9 cellular contexts compared by ENCODE assay signal in genomic region chr17:50421308-50422031, GRCh38. TPM values are rescaled to one million over a fixed set of nuclear protein-coding genes. Genes with fewer than 3 reads are reported as not detected.
DNase-seq lines count a peak whose midpoint lies in the region; FAIRE-seq and TF ChIP-seq lines count a peak whose summit lies in the region.
"Had no signal": no experiment of that assay in that cellular context is flagged by ENCODE, and none has a peak within 500 bp of the region (broad histone marks: within the 10 kb centered on the region; RNA-seq: fewer than 3 reads in every experiment).

No MANE protein-coding gene starts in this region.

- peaks cover 6% of the 10 kb centered on the region for H3K9me3 Mint-ChIP-seq in mesothelial cell of epicardium

- H3K27ac Mint-ChIP-seq in mesothelial cell of epicardium, result peak overlapping the region; percentile 86

- DNase-seq in AG10803 (ENCODE audit: low read depth) (peak; percentile 49), astrocyte of the hippocampus (ENCODE audit: low read depth, low spot score) (peak; percentile 15), mesothelial cell of epicardium (ENCODE audit: low spot score in 2 of 2, unreplicated experiment in 2 of 2) (no peak), 8988T (no peak), NCI-H510A treated with DMSO at 0.1 percent for 48 hours (lab: John Stamatoyannopoulos, UW) (no peak), HTR-8/SVneo (ENCODE audit: insufficient read length, low spot score) (no peak), NCI-H187 (lab: John Stamatoyannopoulos, UW) (no peak)
- DNase-seq in Jurkat, Clone E6-1 (ENCODE audit: low read depth, low spot score), result peak; percentile 41

- H3K27me3 Mint-ChIP-seq in mesothelial cell of epicardium (ENCODE audit: low read depth), result no peaks in the 10 kb centered on the region

- peaks cover 29% of the 10 kb centered on the region for H3K4me1 Mint-ChIP-seq in mesothelial cell of epicardium

- FAIRE-seq in HTR-8/SVneo (lab: Jason Lieb, UNC), result no peak

- no peaks in the 10 kb centered on the region for H3K36me3 Mint-ChIP-seq in mesothelial cell of epicardium

- H3K4me3 ChIP-seq in AG10803 (ENCODE audit: low read length), result peak overlapping the region; percentile 14
- H3K4me3 ChIP-seq in Jurkat, Clone E6-1 (ENCODE audit: low read length), result peak overlapping the region; percentile 30

- no peak for TF ChIP-seq CTCF in AG10803 (conservative IDR thresholded peaks at IDR 0.05; ENCODE audit: low read length)
- TF ChIP-seq CTCF in mesothelial cell of epicardium (IDR thresholded peaks at IDR 0.05; ENCODE audit: unreplicated experiment), result no peak

- H3K4me3 Mint-ChIP-seq in mesothelial cell of epicardium, result peak overlapping the region; percentile 29

RNA-seq across cellular contexts. Expression of gene ACSF2, which starts 4.5 kb away (rescaled TPM):
- polyA plus RNA-seq in Jurkat, Clone E6-1 (2012; ENCODE audit: insufficient read depth, insufficient read length), result 39.5 TPM
- total RNA-seq in mesothelial cell of epicardium, result 107 to 113 TPM (median 112 TPM) in 3 replicates

RNA-seq across cellular contexts. Expression of gene LRRC59, which starts 24.1 kb away (rescaled TPM):
- 121 TPM for polyA plus RNA-seq in Jurkat, Clone E6-1 (2012; ENCODE audit: insufficient read depth, insufficient read length)
- 60.7 to 65.1 TPM (median 63.5 TPM) in 3 replicates for total RNA-seq in mesothelial cell of epicardium

RNA-seq across cellular contexts. Expression of gene CHAD, which starts 47.2 kb away (rescaled TPM):
- not detected for polyA plus RNA-seq in Jurkat, Clone E6-1 (2012; ENCODE audit: insufficient read depth, insufficient read length)
- not detected in 3 replicates for total RNA-seq in mesothelial cell of epicardium
- total RNA-seq: activated CD8-positive, alpha-beta memory T cell treated with anti-CD3 and anti-CD28 coated beads for 36 hours had no signal

RNA-seq across cellular contexts. Expression of gene EME1, which starts 48.4 kb away (rescaled TPM):
- polyA plus RNA-seq in Jurkat, Clone E6-1 (2012; ENCODE audit: insufficient read depth, insufficient read length), result 69.9 TPM
- 7.8 to 11.6 TPM (median 10.3 TPM) in 3 replicates for total RNA-seq in mesothelial cell of epicardium

RNA-seq across cellular contexts. Expression of gene MRPL27, which starts 48.5 kb away (rescaled TPM):
- 124 TPM for polyA plus RNA-seq in Jurkat, Clone E6-1 (2012; ENCODE audit: insufficient read depth, insufficient read length)
- 55.0 to 57.5 TPM (median 56.0 TPM) in 3 replicates for total RNA-seq in mesothelial cell of epicardium

Comparison
In these comparisons a context has a peak if more than half of its experiments do, and no peak if none do; other contexts are left out.
1. DNase-seq: peak in AG10803 (single experiment), Jurkat, Clone E6-1 (single experiment) and astrocyte of the hippocampus (single experiment); none in mesothelial cell of epicardium (0 of 2), 8988T (single experiment), NCI-H510A treated with DMSO at 0.1 percent for 48 hours (single experiment), HTR-8/SVneo (single experiment) and NCI-H187 (0 of 2).